ENCODE assay signal across 12 cellular contexts in genomic region chr12:132729541-132730320, GRCh38. TPM values are rescaled to one million over a fixed set of nuclear protein-coding genes. Genes with fewer than 3 reads are reported as not detected.
DNase-seq lines count a peak whose midpoint lies in the region; ATAC-seq and TF ChIP-seq lines count a peak whose summit lies in the region.
"Had no signal": no experiment of that assay in that cellular context is flagged by ENCODE, and none has a peak within 500 bp of the region (broad histone marks: within the 10 kb centered on the region; RNA-seq: fewer than 3 reads in every experiment).

No MANE protein-coding gene starts in this region.

- peaks cover 4% of the 10 kb centered on the region for H3K9me3 ChIP-seq in endodermal cell (ENCODE audit: control insufficient read depth, low read length)
- H3K9me3 ChIP-seq: BE2C had no signal

- no peaks in the 10 kb centered on the region for H3K4me1 Mint-ChIP-seq in endodermal cell

- no peak overlapping the region for H3K4me3 ChIP-seq in endodermal cell (ENCODE audit: low read length)

- H3K27me3 Mint-ChIP-seq in endodermal cell (ENCODE audit: insufficient read depth), result no peaks in the 10 kb centered on the region

- no peaks in the 10 kb centered on the region for H3K4me1 ChIP-seq in endodermal cell (ENCODE audit: control insufficient read depth, insufficient read depth, low read length)
- H3K4me1 ChIP-seq: BE2C had no signal

- H3K36me3 ChIP-seq in endodermal cell (ENCODE audit: control insufficient read depth, insufficient read depth, low read length), result peaks cover 87% of the 10 kb centered on the region

- no peak overlapping the region for H3K27ac Mint-ChIP-seq in endodermal cell

- peak; percentile 30 for DNase-seq in Right ventricle myocardium superior
- no peak for DNase-seq in cardiac septum (ENCODE audit: low spot score)
- DNase-seq in RPMI7951 (ENCODE audit: low read depth), result peak; percentile 44
- DNase-seq in endodermal cell, result peak; percentile 49
- peak; percentile 44 for DNase-seq in superior temporal gyrus (ENCODE audit: extremely low spot score)
- DNase-seq in stimulated activated CD4-positive, alpha-beta T cell treated with anti-CD3 and anti-CD28 coated beads, Interleukin-15, amount 100 ng/mL, for 24 hours, result no peak
- DNase-seq: BE2C; GF-D8; NCI-H1417 treated with DMSO at 0.1 percent for 48 hours; stimulated activated CD4-positive, alpha-beta T cell treated with anti-CD3 and anti-CD28 coated beads, Interleukin-4, amount 100 ng/mL, for 1 hour had no signal

- ATAC-seq in Right ventricle myocardium superior (ENCODE audit: poor library complexity) (no peak), GM19395 (IDR thresholded peaks at IDR 0.05; ENCODE audit: unreplicated experiment) (no peak), HG03108 (IDR thresholded peaks at IDR 0.05; ENCODE audit: unreplicated experiment) (no peak)

- TF ChIP-seq CTCF in endodermal cell (conservative IDR thresholded peaks at IDR 0.05), result no peak

- H3K36me3 Mint-ChIP-seq in endodermal cell (ENCODE audit: low read depth), result peaks cover 88% of the 10 kb centered on the region

- intact Hi-C loops in Right ventricle myocardium superior (cut with DNase I), result no loop called here
- intact Hi-C loops in cardiac septum (cut with DNase I), result no loop called here

- H3K9me3 Mint-ChIP-seq in endodermal cell, result peaks cover 16% of the 10 kb centered on the region

- H3K27me3 ChIP-seq in endodermal cell (ENCODE audit: control insufficient read depth, insufficient read depth, low read length, poor library complexity, severe bottlenecking), result no peaks in the 10 kb centered on the region
- H3K27me3 ChIP-seq: BE2C had no signal

- no peak overlapping the region for H3K27ac ChIP-seq in endodermal cell (ENCODE audit: low read depth, low read length)

- H3K9ac ChIP-seq in endodermal cell (ENCODE audit: extremely low read depth, low read length, poor library complexity, severe bottlenecking), result no peak overlapping the region

- no peak overlapping the region for H3K4me3 Mint-ChIP-seq in endodermal cell

- 94 to 96% methylated on average over 23 to 24 of the region's 24 CpGs for WGBS in endodermal cell (ENCODE audit: insufficient coverage in 1 of 2, insufficient read length in 1 of 2), 2 experiments

RNA-seq across cellular contexts. Expression of gene PGAM5, which starts 19.1 kb away (rescaled TPM):
- 32.6 TPM for total RNA-seq in Right ventricle myocardium superior
- total RNA-seq in cardiac septum, result 26.1 TPM
- 24.3 and 27.5 TPM in 2 replicates for total RNA-seq in RPMI7951 (2014; rRNA removed; shearing (Covaris generic))
- total RNA-seq in endodermal cell, result 10 to 100 TPM; 60.2 to 64.3 TPM
- polyA plus RNA-seq in endodermal cell (2013, experiment 1 of 2), result 34.9 TPM
- 37.3 TPM for polyA plus RNA-seq in endodermal cell (2013, experiment 2 of 2)

RNA-seq across cellular contexts. Expression of gene ANKLE2, which starts 31.9 kb away (rescaled TPM):
- total RNA-seq in Right ventricle myocardium superior (25.6 TPM), cardiac septum (31.4 TPM), endodermal cell (10 to 100 TPM; 87.8 to 88.5 TPM)
- 42.9 and 45.8 TPM in 2 replicates for total RNA-seq in RPMI7951 (2014; rRNA removed; shearing (Covaris generic))
- 58.3 TPM for polyA plus RNA-seq in endodermal cell (2013, experiment 1 of 2)
- polyA plus RNA-seq in endodermal cell (2013, experiment 2 of 2), result 56.1 TPM

RNA-seq across cellular contexts. Expression of gene PXMP2, which starts 42.3 kb away (rescaled TPM):
- total RNA-seq in Right ventricle myocardium superior (54.9 TPM), cardiac septum (36.5 TPM), endodermal cell (10 to 100 TPM; 26.7 to 27.0 TPM)
- 59.0 and 83.1 TPM in 2 replicates for total RNA-seq in RPMI7951 (2014; rRNA removed; shearing (Covaris generic))
- polyA plus RNA-seq in endodermal cell (2013, experiment 1 of 2), result 19.2 TPM
- polyA plus RNA-seq in endodermal cell (2013, experiment 2 of 2), result 22.2 TPM

RNA-seq across cellular contexts. Expression of gene POLE, which starts 42.6 kb away (rescaled TPM):
- total RNA-seq in Right ventricle myocardium superior (10.3 TPM), cardiac septum (12.1 TPM), endodermal cell (100 to 1,000 TPM; 165 to 212 TPM)
- total RNA-seq in RPMI7951 (2014; rRNA removed; shearing (Covaris generic)), result 14.9 and 18.2 TPM in 2 replicates
- 85.3 TPM for polyA plus RNA-seq in endodermal cell (2013, experiment 1 of 2)
- 81.7 TPM for polyA plus RNA-seq in endodermal cell (2013, experiment 2 of 2)

Comparison
In these comparisons a context has a peak if more than half of its experiments do, and no peak if none do; other contexts are left out.
1. DNase-seq: peak in Right ventricle myocardium superior (single experiment), RPMI7951 (single experiment), endodermal cell (single experiment) and superior temporal gyrus (single experiment); none in cardiac septum (single experiment) and stimulated activated CD4-positive, alpha-beta T cell treated with anti-CD3 and anti-CD28 coated beads, Interleukin-15, amount 100 ng/mL, for 24 hours (single experiment).